In genomic region chr22:43186272-43187170, GRCh38 we compare ENCODE assay signal across 1 cellular context.
TF ChIP-seq lines count a peak whose summit lies in the region.

Gene TTLL12 (minus strand): TSS chr22:43187134. CDS start chr22:43187069, 65 bp downstream.

TF ChIP-seq in K562, 482 proteins besides CTCF, POLR2A, EP300 and RAD21 (continued from another document and continues in another):
- peak; percentile 47 for TF ChIP-seq MXD1 (CRISPR knock-in tag; IDR thresholded peaks at IDR 0.05; ENCODE audit: borderline replicate concordance, poor library complexity, severe bottlenecking)
- TF ChIP-seq NFIC (IDR thresholded peaks at IDR 0.05), result no peak
- peak; percentile 91 for TF ChIP-seq CHD1 (IDR thresholded peaks at IDR 0.05; ENCODE audit: low read length)
- TF ChIP-seq, protein P1, sequence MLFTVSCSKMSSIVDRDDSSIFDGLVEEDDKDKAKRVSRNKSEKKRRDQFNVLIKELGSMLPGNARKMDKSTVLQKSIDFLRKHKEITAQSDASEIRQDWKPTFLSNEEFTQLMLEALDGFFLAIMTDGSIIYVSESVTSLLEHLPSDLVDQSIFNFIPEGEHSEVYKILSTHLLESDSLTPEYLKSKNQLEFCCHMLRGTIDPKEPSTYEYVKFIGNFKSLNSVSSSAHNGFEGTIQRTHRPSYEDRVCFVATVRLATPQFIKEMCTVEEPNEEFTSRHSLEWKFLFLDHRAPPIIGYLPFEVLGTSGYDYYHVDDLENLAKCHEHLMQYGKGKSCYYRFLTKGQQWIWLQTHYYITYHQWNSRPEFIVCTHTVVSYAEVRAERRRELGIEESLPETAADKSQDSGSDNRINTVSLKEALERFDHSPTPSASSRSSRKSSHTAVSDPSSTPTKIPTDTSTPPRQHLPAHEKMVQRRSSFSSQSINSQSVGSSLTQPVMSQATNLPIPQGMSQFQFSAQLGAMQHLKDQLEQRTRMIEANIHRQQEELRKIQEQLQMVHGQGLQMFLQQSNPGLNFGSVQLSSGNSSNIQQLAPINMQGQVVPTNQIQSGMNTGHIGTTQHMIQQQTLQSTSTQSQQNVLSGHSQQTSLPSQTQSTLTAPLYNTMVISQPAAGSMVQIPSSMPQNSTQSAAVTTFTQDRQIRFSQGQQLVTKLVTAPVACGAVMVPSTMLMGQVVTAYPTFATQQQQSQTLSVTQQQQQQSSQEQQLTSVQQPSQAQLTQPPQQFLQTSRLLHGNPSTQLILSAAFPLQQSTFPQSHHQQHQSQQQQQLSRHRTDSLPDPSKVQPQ (CRISPR knock-in tag; IDR thresholded peaks at IDR 0.05; ENCODE audit: borderline replicate concordance), result no peak
- peak; percentile 78; the same call in 1 of the 2 replicates for TF ChIP-seq PHF8 (IDR thresholded peaks at IDR 0.05; ENCODE audit: borderline replicate concordance, low read length)
- TF ChIP-seq, protein P2, sequence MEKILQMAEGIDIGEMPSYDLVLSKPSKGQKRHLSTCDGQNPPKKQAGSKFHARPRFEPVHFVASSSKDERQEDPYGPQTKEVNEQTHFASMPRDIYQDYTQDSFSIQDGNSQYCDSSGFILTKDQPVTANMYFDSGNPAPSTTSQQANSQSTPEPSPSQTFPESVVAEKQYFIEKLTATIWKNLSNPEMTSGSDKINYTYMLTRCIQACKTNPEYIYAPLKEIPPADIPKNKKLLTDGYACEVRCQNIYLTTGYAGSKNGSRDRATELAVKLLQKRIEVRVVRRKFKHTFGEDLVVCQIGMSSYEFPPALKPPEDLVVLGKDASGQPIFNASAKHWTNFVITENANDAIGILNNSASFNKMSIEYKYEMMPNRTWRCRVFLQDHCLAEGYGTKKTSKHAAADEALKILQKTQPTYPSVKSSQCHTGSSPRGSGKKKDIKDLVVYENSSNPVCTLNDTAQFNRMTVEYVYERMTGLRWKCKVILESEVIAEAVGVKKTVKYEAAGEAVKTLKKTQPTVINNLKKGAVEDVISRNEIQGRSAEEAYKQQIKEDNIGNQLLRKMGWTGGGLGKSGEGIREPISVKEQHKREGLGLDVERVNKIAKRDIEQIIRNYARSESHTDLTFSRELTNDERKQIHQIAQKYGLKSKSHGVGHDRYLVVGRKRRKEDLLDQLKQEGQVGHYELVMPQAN (IDR thresholded peaks at IDR 0.05; ENCODE audit: borderline replicate concordance), result 0 out of 2 replicates have a peak, but pooled peaks have one; percentile 16
- TF ChIP-seq SMARCB1 (IDR thresholded peaks at IDR 0.05; ENCODE audit: insufficient read length, low read depth), result no peak
- peak; percentile 61 for TF ChIP-seq GATAD2B (IDR thresholded peaks at IDR 0.05; ENCODE audit: borderline replicate concordance)
- no peak for TF ChIP-seq CBFA2T3 (IDR thresholded peaks at IDR 0.05)
- peak; percentile 80 for TF ChIP-seq CXXC5 (CRISPR knock-in tag; IDR thresholded peaks at IDR 0.05)
- TF ChIP-seq SAFB2 (IDR thresholded peaks at IDR 0.05; ENCODE audit: borderline replicate concordance, low read depth, low read length, severe bottlenecking), result no peak
- TF ChIP-seq ZKSCAN3 (CRISPR knock-in tag; IDR thresholded peaks at IDR 0.05), result no peak
- TF ChIP-seq ZBTB11 (CRISPR knock-in tag; IDR thresholded peaks at IDR 0.05), result no peak
- TF ChIP-seq ARID3B (CRISPR knock-in tag; IDR thresholded peaks at IDR 0.05; ENCODE audit: borderline replicate concordance), result no peak
- TF ChIP-seq, protein P3, sequence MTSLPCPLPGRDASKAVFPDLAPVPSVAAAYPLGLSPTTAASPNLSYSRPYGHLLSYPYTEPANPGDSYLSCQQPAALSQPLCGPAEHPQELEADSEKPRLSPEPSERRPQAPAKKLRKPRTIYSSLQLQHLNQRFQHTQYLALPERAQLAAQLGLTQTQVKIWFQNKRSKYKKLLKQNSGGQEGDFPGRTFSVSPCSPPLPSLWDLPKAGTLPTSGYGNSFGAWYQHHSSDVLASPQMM (CRISPR knock-in tag; IDR thresholded peaks at IDR 0.05), result no peak
- no peak for TF ChIP-seq ZNF764 (CRISPR knock-in tag; IDR thresholded peaks at IDR 0.05; ENCODE audit: low read depth)
- no peak for TF ChIP-seq ZNF24 (IDR thresholded peaks at IDR 0.05)
- TF ChIP-seq BHLHE40 (IDR thresholded peaks at IDR 0.05; ENCODE audit: low read length), result peak; percentile 90
- 0 out of 4 replicates have a peak, but pooled peaks of 1 of the 2 experiments have one; percentile 25 for TF ChIP-seq MNT (conservative IDR thresholded peaks at IDR 0.05)
- TF ChIP-seq, protein P4, sequence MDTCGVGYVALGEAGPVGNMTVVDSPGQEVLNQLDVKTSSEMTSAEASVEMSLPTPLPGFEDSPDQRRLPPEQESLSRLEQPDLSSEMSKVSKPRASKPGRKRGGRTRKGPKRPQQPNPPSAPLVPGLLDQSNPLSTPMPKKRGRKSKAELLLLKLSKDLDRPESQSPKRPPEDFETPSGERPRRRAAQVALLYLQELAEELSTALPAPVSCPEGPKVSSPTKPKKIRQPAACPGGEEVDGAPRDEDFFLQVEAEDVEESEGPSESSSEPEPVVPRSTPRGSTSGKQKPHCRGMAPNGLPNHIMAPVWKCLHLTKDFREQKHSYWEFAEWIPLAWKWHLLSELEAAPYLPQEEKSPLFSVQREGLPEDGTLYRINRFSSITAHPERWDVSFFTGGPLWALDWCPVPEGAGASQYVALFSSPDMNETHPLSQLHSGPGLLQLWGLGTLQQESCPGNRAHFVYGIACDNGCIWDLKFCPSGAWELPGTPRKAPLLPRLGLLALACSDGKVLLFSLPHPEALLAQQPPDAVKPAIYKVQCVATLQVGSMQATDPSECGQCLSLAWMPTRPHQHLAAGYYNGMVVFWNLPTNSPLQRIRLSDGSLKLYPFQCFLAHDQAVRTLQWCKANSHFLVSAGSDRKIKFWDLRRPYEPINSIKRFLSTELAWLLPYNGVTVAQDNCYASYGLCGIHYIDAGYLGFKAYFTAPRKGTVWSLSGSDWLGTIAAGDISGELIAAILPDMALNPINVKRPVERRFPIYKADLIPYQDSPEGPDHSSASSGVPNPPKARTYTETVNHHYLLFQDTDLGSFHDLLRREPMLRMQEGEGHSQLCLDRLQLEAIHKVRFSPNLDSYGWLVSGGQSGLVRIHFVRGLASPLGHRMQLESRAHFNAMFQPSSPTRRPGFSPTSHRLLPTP (IDR thresholded peaks at IDR 0.05; ENCODE audit: borderline replicate concordance, extremely low read depth, insufficient read length), result no peak
- TF ChIP-seq, protein P5, sequence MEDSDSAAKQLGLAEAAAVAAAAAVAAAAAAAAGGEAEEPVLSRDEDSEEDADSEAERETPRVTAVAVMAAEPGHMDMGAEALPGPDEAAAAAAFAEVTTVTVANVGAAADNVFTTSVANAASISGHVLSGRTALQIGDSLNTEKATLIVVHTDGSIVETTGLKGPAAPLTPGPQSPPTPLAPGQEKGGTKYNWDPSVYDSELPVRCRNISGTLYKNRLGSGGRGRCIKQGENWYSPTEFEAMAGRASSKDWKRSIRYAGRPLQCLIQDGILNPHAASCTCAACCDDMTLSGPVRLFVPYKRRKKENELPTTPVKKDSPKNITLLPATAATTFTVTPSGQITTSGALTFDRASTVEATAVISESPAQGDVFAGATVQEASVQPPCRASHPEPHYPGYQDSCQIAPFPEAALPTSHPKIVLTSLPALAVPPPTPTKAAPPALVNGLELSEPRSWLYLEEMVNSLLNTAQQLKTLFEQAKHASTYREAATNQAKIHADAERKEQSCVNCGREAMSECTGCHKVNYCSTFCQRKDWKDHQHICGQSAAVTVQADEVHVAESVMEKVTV (CRISPR knock-in tag; IDR thresholded peaks at IDR 0.05), result no peak
- TF ChIP-seq EP400 (IDR thresholded peaks at IDR 0.05), result peak; percentile 32; the same call in 1 of the 2 replicates
- peak; percentile 70 for TF ChIP-seq KDM5B (IDR thresholded peaks at IDR 0.05; ENCODE audit: insufficient replicate concordance, low read depth, low read length)
- peak; percentile 31 to 89 for TF ChIP-seq E2F6 (IDR thresholded peaks at IDR 0.05; ENCODE audit: borderline replicate concordance in 1 of 2, extremely low read depth in 1 of 2, insufficient read depth in 1 of 2, insufficient read length in 1 of 2, low read depth in 1 of 2, low read length in 1 of 2, poor library complexity in 1 of 2, severe bottlenecking in 1 of 2)
- peak in 1 of 2 experiments; percentile 71; a peak in 2 of 4 replicates for TF ChIP-seq MAZ (CRISPR knock-in tag; conservative IDR thresholded peaks at IDR 0.05 in 1 of 2, IDR thresholded peaks at IDR 0.05 in 1 of 2)
- TF ChIP-seq HNRNPH1 (optimal IDR thresholded peaks at IDR 0.05; ENCODE audit: low read depth, low read length), result no peak
- no peak for TF ChIP-seq CHCHD3 (CRISPR knock-in tag; IDR thresholded peaks at IDR 0.05)
- TF ChIP-seq RBFOX2 (IDR thresholded peaks at IDR 0.05; ENCODE audit: low read depth, low read length), result peak; percentile 64
- TF ChIP-seq ERF (CRISPR knock-in tag; IDR thresholded peaks at IDR 0.05), result peak; percentile 81; the same call in 1 of the 2 replicates
- TF ChIP-seq SNIP1 (IDR thresholded peaks at IDR 0.05; ENCODE audit: low read depth), result no peak
- TF ChIP-seq L3MBTL2 (IDR thresholded peaks at IDR 0.05), result peak; percentile 88
- peak; percentile 21; the same call in 1 of the 2 replicates for TF ChIP-seq ZFX (CRISPR knock-in tag; IDR thresholded peaks at IDR 0.05)
- TF ChIP-seq TRIM25 (IDR thresholded peaks at IDR 0.05; ENCODE audit: borderline replicate concordance), result no peak
- TF ChIP-seq ZNF431 (CRISPR knock-in tag; IDR thresholded peaks at IDR 0.05), result no peak
